22 cellular contexts compared by ENCODE assay signal in the genomic region with DNA sequence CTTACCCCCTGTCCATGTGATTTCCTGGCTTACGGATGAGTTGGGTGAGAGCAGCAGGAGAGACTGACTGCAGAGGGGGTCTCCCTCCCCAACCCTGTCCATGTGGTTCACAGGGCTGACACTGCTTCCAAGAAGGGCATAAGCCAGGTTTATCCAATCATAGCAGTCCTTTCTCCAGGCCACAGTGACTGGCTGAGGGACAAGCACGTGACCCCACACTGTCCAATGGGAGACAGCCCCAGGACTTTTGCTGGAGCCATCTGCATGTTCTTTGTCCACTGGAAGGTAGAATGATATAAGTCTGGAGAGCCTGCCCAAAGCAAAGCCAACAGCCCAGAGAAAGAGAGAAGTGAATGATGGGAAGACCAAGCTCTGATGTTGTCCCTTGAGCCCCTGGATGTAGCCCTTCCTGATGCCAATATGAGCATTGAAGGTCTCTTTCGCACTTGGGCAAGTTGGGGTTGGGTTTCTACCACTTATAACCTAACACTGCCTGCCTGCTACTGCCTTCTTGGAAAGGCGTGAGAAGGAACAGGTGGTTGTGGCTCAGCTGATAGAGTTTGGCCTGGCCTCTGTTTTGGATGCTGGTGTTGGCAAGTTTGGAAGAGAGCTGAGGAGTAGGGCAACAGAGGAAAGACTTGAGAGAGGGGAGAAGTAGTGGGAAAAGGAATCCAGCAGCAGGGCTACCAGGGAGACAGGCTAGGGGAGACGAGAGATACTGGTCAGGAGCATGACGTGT. TPM values are rescaled to one million over a fixed set of nuclear protein-coding genes. Genes with fewer than 3 reads are reported as not detected.
"Had no signal": no experiment of that assay in that cellular context is flagged by ENCODE, and none has a peak within 500 bp of the region (broad histone marks: within the 10 kb centered on the region; RNA-seq: fewer than 3 reads in every experiment).

No MANE protein-coding gene starts in this region.

- H3K27me3 ChIP-seq: ascending aorta, SJSA1 had no signal

- DNase-seq: activated CD4-positive, alpha-beta T cell treated with anti-CD3 and anti-CD28 coated beads for 4 hours; activated CD8-positive, alpha-beta memory T cell treated with anti-CD3 and anti-CD28 coated beads, Interleukin-2, amount 50 U/mL, for 4 hours; activated CD8-positive, alpha-beta T cell treated with anti-CD3 and anti-CD28 coated beads for 36 hours; activated naive CD8-positive, alpha-beta T cell treated with anti-CD3 and anti-CD28 coated beads, Interleukin-2, amount 50 U/mL, for 24 hours; activated T-cell treated with anti-CD3 and anti-CD28 coated beads, Interleukin-2, amount 50 U/mL, for 72 hours; amniotic stem cell; NCI-H1048; NCI-H146; NCI-H187 treated with DMSO at 0.1 percent for 48 hours; NCI-H2081 treated with DMSO at 0.1 percent for 48 hours; NCI-H446; NCI-H524; PC-3; SHP77 had no signal

- H3K9me3 Mint-ChIP-seq: activated CD8-positive, alpha-beta T cell treated with anti-CD3 and anti-CD28 coated beads for 36 hours; activated naive CD4-positive, alpha-beta T cell treated with anti-CD3 and anti-CD28 coated beads, Interleukin-2, amount 50 U/mL, for 72 hours; activated naive CD8-positive, alpha-beta T cell treated with anti-CD3 and anti-CD28 coated beads, Interleukin-2, amount 50 U/mL, for 24 hours; activated T-cell treated with anti-CD3 and anti-CD28 coated beads, Interleukin-2, amount 50 U/mL, for 72 hours; brain; central memory CD8-positive, alpha-beta T cell; T-helper 1 cell treated with Interleukin-12 subunit alpha and Interleukin-12 subunit beta and Interleukin-4 antibody, amounts not matched to agents 30 μg/mL and 1 μg/mL, for 36 hours had no signal

- H3K9me3 ChIP-seq: ascending aorta, SJSA1 had no signal

- H3K4me1 Mint-ChIP-seq: activated naive CD8-positive, alpha-beta T cell treated with anti-CD3 and anti-CD28 coated beads, Interleukin-2, amount 50 U/mL, for 24 hours; central memory CD8-positive, alpha-beta T cell had no signal

- H3K4me3 ChIP-seq: ascending aorta, SJSA1 had no signal

- H3K36me3 ChIP-seq: ascending aorta, SJSA1 had no signal

- H3K4me1 ChIP-seq: ascending aorta had no signal

- FAIRE-seq: RCC 7860 had no signal

- H3K27ac ChIP-seq: ascending aorta, SJSA1 had no signal

- H3K27ac Mint-ChIP-seq: activated CD8-positive, alpha-beta T cell treated with anti-CD3 and anti-CD28 coated beads for 36 hours; activated naive CD4-positive, alpha-beta T cell treated with anti-CD3 and anti-CD28 coated beads, Interleukin-2, amount 50 U/mL, for 72 hours; activated naive CD8-positive, alpha-beta T cell treated with anti-CD3 and anti-CD28 coated beads, Interleukin-2, amount 50 U/mL, for 24 hours; activated T-cell treated with anti-CD3 and anti-CD28 coated beads, Interleukin-2, amount 50 U/mL, for 72 hours; brain; T-helper 1 cell treated with Interleukin-12 subunit alpha and Interleukin-12 subunit beta and Interleukin-4 antibody, amounts not matched to agents 30 μg/mL and 1 μg/mL, for 36 hours had no signal

- H3K36me3 Mint-ChIP-seq: activated naive CD4-positive, alpha-beta T cell treated with anti-CD3 and anti-CD28 coated beads, Interleukin-2, amount 50 U/mL, for 72 hours; brain had no signal

- ATAC-seq: activated CD4-positive, CD25-positive, alpha-beta regulatory T cell treated with anti-CD3 and anti-CD28 coated beads, Interleukin-2, amount 50 U/mL, for 24 hours; activated CD8-positive, alpha-beta T cell treated with anti-CD3 and anti-CD28 coated beads for 36 hours; activated naive CD4-positive, alpha-beta T cell treated with anti-CD3 and anti-CD28 coated beads, Interleukin-2, amount 50 U/mL, for 72 hours; activated naive CD8-positive, alpha-beta T cell treated with anti-CD3 and anti-CD28 coated beads, Interleukin-2, amount 50 U/mL, for 24 hours; activated T-cell treated with anti-CD3 and anti-CD28 coated beads, Interleukin-2, amount 50 U/mL, for 72 hours; PC-3 had no signal

- H3K4me3 Mint-ChIP-seq: activated CD8-positive, alpha-beta T cell treated with anti-CD3 and anti-CD28 coated beads for 36 hours; activated naive CD8-positive, alpha-beta T cell treated with anti-CD3 and anti-CD28 coated beads, Interleukin-2, amount 50 U/mL, for 24 hours; activated T-cell treated with anti-CD3 and anti-CD28 coated beads, Interleukin-2, amount 50 U/mL, for 72 hours; brain; central memory CD8-positive, alpha-beta T cell; T-helper 1 cell treated with Interleukin-12 subunit alpha and Interleukin-12 subunit beta and Interleukin-4 antibody, amounts not matched to agents 30 μg/mL and 1 μg/mL, for 36 hours had no signal

RNA-seq across cellular contexts. Expression of gene GRIP2, which starts 41.4 kb away (rescaled TPM):
- total RNA-seq: activated CD8-positive, alpha-beta T cell treated with anti-CD3 and anti-CD28 coated beads for 36 hours; activated naive CD4-positive, alpha-beta T cell treated with anti-CD3 and anti-CD28 coated beads, Interleukin-2, amount 50 U/mL, for 72 hours had no signal
